Comparison of ENCODE assay signal across 8 cellular contexts in the genomic region with DNA sequence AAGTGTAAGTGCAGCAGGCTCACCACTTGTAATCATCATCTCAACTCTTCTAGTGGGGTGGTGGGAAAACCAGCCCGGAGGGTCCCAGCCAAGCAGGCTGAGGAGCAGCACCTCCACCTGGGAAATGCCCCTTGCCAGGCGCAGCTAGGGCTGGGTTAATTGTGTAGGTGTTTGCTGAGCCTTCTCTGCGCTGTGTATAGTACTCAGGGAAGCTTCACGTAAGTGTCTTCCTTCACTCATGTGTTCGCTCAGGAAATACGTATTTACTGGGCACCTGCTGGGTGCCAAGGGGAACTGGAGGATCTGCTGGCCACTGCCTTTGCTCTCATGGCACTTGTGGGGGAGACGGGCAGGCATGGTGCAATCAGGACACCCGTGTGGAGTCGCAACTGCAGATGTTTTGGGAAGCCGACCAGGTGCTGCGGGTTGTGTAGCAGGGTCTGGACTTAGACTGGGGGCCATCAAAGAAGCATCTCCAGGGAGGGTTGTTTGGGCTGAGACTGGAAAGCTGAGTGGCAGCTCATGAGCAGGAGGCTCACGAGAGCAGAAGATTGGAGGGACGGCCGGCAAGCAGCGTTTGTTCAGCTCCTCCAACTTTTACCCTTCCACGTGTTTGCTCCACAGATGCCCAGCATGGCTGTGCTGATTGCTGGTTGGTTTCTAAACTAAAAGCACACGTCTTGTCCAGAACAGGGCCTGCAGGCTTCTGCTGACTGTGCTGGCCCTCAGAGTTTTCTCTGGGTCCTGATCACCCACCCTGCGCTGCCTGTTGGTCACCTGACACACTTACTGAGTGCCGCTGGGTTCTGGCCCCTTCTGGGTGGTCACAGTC.
DNase-seq lines count a peak whose midpoint lies in the region; ATAC-seq and TF ChIP-seq lines count a peak whose summit lies in the region.

No MANE protein-coding gene starts in this region.

- peak overlapping the region; percentile 95 to 96 for H3K27ac ChIP-seq in ascending aorta
- H3K27ac ChIP-seq in tibial artery = peak overlapping the region; percentile 84 to 85

- no peak for ATAC-seq in HG02884 (IDR thresholded peaks at IDR 0.05; ENCODE audit: unreplicated experiment)

- peak overlapping the region; percentile 79 for H3K9ac ChIP-seq in mucosa of stomach (ENCODE audit: low read length)

- intact Hi-C loops in ascending aorta (cut with DNase I) (loop anchor here (2.0 to 5.0 kb wide), 6 partner anchors 40 to 436 kb away; a partner anchor contains a TSS), tibial artery (cut with DNase I; ENCODE audit: low total_unique reads) (no loop called here)

- H3K27me3 ChIP-seq in ascending aorta = no peaks in the 10 kb centered on the region
- no peaks in the 10 kb centered on the region for H3K27me3 ChIP-seq in mucosa of stomach (ENCODE audit: control insufficient read depth, insufficient read depth, low read length)
- no peaks in the 10 kb centered on the region for H3K27me3 ChIP-seq in tibial artery

- peak; percentile 67 for DNase-seq in activated effector memory CD4-positive, alpha-beta T cell treated with anti-CD3 and anti-CD28 coated beads, Interleukin-2, amount 50 U/mL, for 16 hours
- no peak for DNase-seq in activated effector memory CD4-positive, alpha-beta T cell treated with Interleukin-2 at 50 U/mL for 16 hours
- DNase-seq in ascending aorta (ENCODE audit: low spot score in 2 of 2) (peak in 1 of 2 donors; percentile 61), tibial artery (no peak), DMS153 treated with DMSO at 0.1 percent for 48 hours (lab: John Stamatoyannopoulos, UW; ENCODE audit: unreplicated experiment) (no peak), NOMO-1 treated with DMSO at 0.1 percent for 48 hours (lab: John Stamatoyannopoulos, UW; ENCODE audit: unreplicated experiment) (no peak)

- H3K4me1 ChIP-seq in ascending aorta (peaks cover 15 to 56% of the 10 kb centered on the region in 2 donors), mucosa of stomach (ENCODE audit: control insufficient read depth, insufficient read depth, low read length) (peaks cover 21% of the 10 kb centered on the region), tibial artery (peaks cover 0 to 69% (median 41%) of the 10 kb centered on the region in 4 donors)

- H3K4me3 ChIP-seq in ascending aorta (no peak overlapping the region), mucosa of stomach (ENCODE audit: low read length) (peak overlapping the region; percentile 39), tibial artery (no peak overlapping the region)

- no peaks in the 10 kb centered on the region for H3K9me3 ChIP-seq in ascending aorta
- H3K9me3 ChIP-seq in mucosa of stomach (ENCODE audit: control insufficient read depth, low read length) = no peaks in the 10 kb centered on the region
- H3K9me3 ChIP-seq in tibial artery = no peaks in the 10 kb centered on the region

- TF ChIP-seq CTCF in ascending aorta (IDR thresholded peaks at IDR 0.05) (no peak), tibial artery (IDR thresholded peaks at IDR 0.05) (no peak)

- peaks cover 0 to 5% of the 10 kb centered on the region in 2 donors for H3K36me3 ChIP-seq in ascending aorta
- H3K36me3 ChIP-seq in mucosa of stomach (ENCODE audit: control insufficient read depth, insufficient read depth, low read length) = no peaks in the 10 kb centered on the region
- H3K36me3 ChIP-seq in tibial artery = peaks cover 0 to 8% (median 7%) of the 10 kb centered on the region in 3 donors
